8 cellular contexts compared by ENCODE assay signal in genomic region chr10:103397191-103397825, GRCh38. TPM values are rescaled to one million over a fixed set of nuclear protein-coding genes. Genes with fewer than 3 reads are reported as not detected.
DNase-seq lines count a peak whose midpoint lies in the region; ATAC-seq and TF ChIP-seq lines count a peak whose summit lies in the region.

No MANE protein-coding gene starts in this region.

- H3K4me3 Mint-ChIP-seq in brain: peak overlapping the region; percentile 96 to 100 (median 99)

- peaks cover 5% of the 10 kb centered on the region; the same call in 1 of the 2 replicates for H4K20me1 ChIP-seq in IMR-90 (ENCODE audit: insufficient read depth, low read length)

- H3K27ac Mint-ChIP-seq in brain: peak overlapping the region; percentile 97 to 99 (median 99)

- peak overlapping the region; percentile 92; the same call in 1 of the 2 replicates for H3K9ac ChIP-seq in IMR-90 (ENCODE audit: low read depth, low read length)

- H3K36me3 ChIP-seq in IMR-90 (ENCODE audit: control insufficient read depth, insufficient read depth, low read length): peaks cover 23% of the 10 kb centered on the region

- H3K36me3 Mint-ChIP-seq in brain: peaks cover 72% of the 10 kb centered on the region

- peaks cover 2% of the 10 kb centered on the region; the same call in 1 of the 2 replicates for H3K9me1 ChIP-seq in IMR-90 (ENCODE audit: insufficient read depth, low read length)

- TF ChIP-seq CTCF in AG09309 (IDR thresholded peaks at IDR 0.05; ENCODE audit: control insufficient read depth, insufficient read depth, low read depth, low read length, missing control alignments): no peak
- TF ChIP-seq CTCF in IMR-90 (conservative IDR thresholded peaks at IDR 0.05; ENCODE audit: low read depth, low read length): no peak
- TF ChIP-seq CTCF in brain (conservative IDR thresholded peaks at IDR 0.05): no peak

- peak overlapping the region; percentile 94; the same call in 1 of the 2 replicates for H3K23ac ChIP-seq in IMR-90 (ENCODE audit: low read depth, low read length)

- H3K14ac ChIP-seq in IMR-90 (replicated peaks; ENCODE audit: low read depth, low read length): no peak overlapping the region

- POLR2A ChIA-PET in IMR-90 (lab: Charles Lee; ENCODE audit: unreplicated experiment): no interaction called here

- TF ChIP-seq POLR2A in IMR-90 (IDR thresholded peaks at IDR 0.05; ENCODE audit: low read depth, low read length): no peak

- DNase-seq in AG09309 (ENCODE audit: low read depth) (no peak), IMR-90 (no peak), HCEC 1CT (no peak), H4 (ENCODE audit: low spot score) (no peak)
- no peak for DNase-seq in activated CD4-positive, CD25-positive, alpha-beta regulatory T cell treated with anti-CD3 and anti-CD28 coated beads, Interleukin-2, amount 50 U/mL, for 72 hours

- peaks cover 29 to 50% of the 10 kb centered on the region in 2 experiments for H3K79me1 ChIP-seq in IMR-90 (ENCODE audit: low read depth in 1 of 2, low read length in 2 of 2)

- H3K4me1 ChIP-seq in IMR-90 (ENCODE audit: control insufficient read depth, insufficient read depth, low read length) (peaks cover 8% of the 10 kb centered on the region), mononuclear cell (ENCODE audit: insufficient read depth, low read length) (peaks cover 44% of the 10 kb centered on the region)

- no peak overlapping the region for H3K27ac ChIP-seq in IMR-90 (ENCODE audit: insufficient read depth, low read length)

- WGBS in IMR-90 (ENCODE audit: extremely low coverage in 2 of 2, insufficient read length in 1 of 2), 2 experiments: 58% methylated on average over 7 of the region's 19 CpGs; no CpG with 5 or more reads in 1 of the 2 experiments

- H2BK15ac ChIP-seq in IMR-90 (ENCODE audit: low read depth, low read length): no peak overlapping the region

- peak overlapping the region; percentile 73 for H3K4me3 ChIP-seq in AG09309 (ENCODE audit: control insufficient read depth, low read depth, low read length)
- peak overlapping the region; percentile 95 for H3K4me3 ChIP-seq in IMR-90 (ENCODE audit: insufficient read depth, low read depth, low read length)
- peak overlapping the region; percentile 87 for H3K4me3 ChIP-seq in mononuclear cell (ENCODE audit: low read length)

- peak overlapping the region; percentile 84 for H3K4me2 ChIP-seq in IMR-90 (ENCODE audit: low read depth, low read length)

- in situ Hi-C loops in IMR-90 (cut with MboI; ENCODE audit: low sequenced_read_pairs): no loop called here

- H2BK20ac ChIP-seq in IMR-90 (ENCODE audit: low read depth, low read length): no peak overlapping the region

- no peak overlapping the region for H2AK9ac ChIP-seq in IMR-90 (replicated peaks; ENCODE audit: low read depth, low read length, poor library complexity)

- dilution Hi-C loops in IMR-90 (cut with HindIII; ENCODE audit: low sequenced_read_pairs, unreplicated experiment): no loop called here

- H3K18ac ChIP-seq in IMR-90 (ENCODE audit: low read depth, low read length): no peak overlapping the region

- H2AK5ac ChIP-seq in IMR-90 (ENCODE audit: low read depth, low read length): peak overlapping the region; percentile 28; the same call in 1 of the 2 replicates

- no peak overlapping the region for H2AFZ ChIP-seq in IMR-90 (replicated peaks; ENCODE audit: low read length, poor library complexity)

- no peak overlapping the region for H4K5ac ChIP-seq in IMR-90 (ENCODE audit: low read depth, low read length)

- H3K27me3 ChIP-seq in IMR-90 (ENCODE audit: control insufficient read depth, insufficient read depth, low read length) (no peaks in the 10 kb centered on the region), mononuclear cell (ENCODE audit: insufficient read depth, low read length) (no peaks in the 10 kb centered on the region)

- no peaks in the 10 kb centered on the region for H3K9me3 ChIP-seq in IMR-90 (ENCODE audit: control insufficient read depth, insufficient read depth, low read length)
- H3K9me3 ChIP-seq in mononuclear cell (ENCODE audit: low read depth, low read length): no peaks in the 10 kb centered on the region

- BruUV-seq in IMR-90 (replicated peaks; lab: Mats Ljungman, UMichigan): no TSS peak

- TF ChIP-seq RAD21 in IMR-90 (IDR thresholded peaks at IDR 0.05; ENCODE audit: low read length): no peak

- no peak for ATAC-seq in IMR-90 (ENCODE audit: low read depth)
- no peak for ATAC-seq in HG02642 (IDR thresholded peaks at IDR 0.05; ENCODE audit: poor library complexity, unreplicated experiment)

- H2BK120ac ChIP-seq in IMR-90 (ENCODE audit: low read depth, low read length): no peak overlapping the region

- intact Hi-C loops in IMR-90 (cut with micrococcal nuclease): no loop called here

- no peak overlapping the region for H2BK5ac ChIP-seq in IMR-90 (ENCODE audit: low read depth, low read length, poor library complexity, severe bottlenecking)

- peak overlapping the region; percentile 37; the same call in 1 of the 2 replicates for H3K56ac ChIP-seq in IMR-90 (ENCODE audit: extremely low read depth, insufficient read depth, low read length)

- peak overlapping the region; percentile 49 to 95; a peak in 2 of 4 replicates for H4K8ac ChIP-seq in IMR-90 (ENCODE audit: low read depth in 2 of 2, low read length in 2 of 2)

- CTCF ChIA-PET in IMR-90 (lab: Yijun Ruan, JAX): no interaction called here

- H3K27me3 Mint-ChIP-seq in brain: peaks cover 18% of the 10 kb centered on the region

- no peak overlapping the region for H4K91ac ChIP-seq in IMR-90 (ENCODE audit: insufficient read depth, low read depth, low read length)

- peaks cover 69% of the 10 kb centered on the region for H3K4me1 Mint-ChIP-seq in brain

- H3K9me3 Mint-ChIP-seq in brain: no peaks in the 10 kb centered on the region

- peak overlapping the region; percentile 85; the same call in 1 of the 2 replicates for H3K4ac ChIP-seq in IMR-90 (ENCODE audit: low read depth, low read length)

TF ChIP-seq in IMR-90, 13 proteins besides CTCF, POLR2A, EP300 and RAD21:
- TF ChIP-seq BHLHE40 (IDR thresholded peaks at IDR 0.05; ENCODE audit: low read depth, low read length) (no peak), CHD1 (IDR thresholded peaks at IDR 0.05; ENCODE audit: low read depth, low read length) (no peak), MAZ (IDR thresholded peaks at IDR 0.05; ENCODE audit: borderline replicate concordance, low read depth, low read length) (no peak), RFX5 (IDR thresholded peaks at IDR 0.05; ENCODE audit: low read depth, low read length) (no peak)

RNA-seq across cellular contexts. Expression of gene PDCD11, which starts 0.9 kb away (rescaled TPM):
- total RNA-seq in IMR-90 (2012; rRNA removed): 49.7 and 56.8 TPM in 2 replicates
- 20.0 and 20.4 TPM in 2 replicates for polyA plus RNA-seq in IMR-90 (2012; rRNA removed)
- polyA plus RNA-seq in IMR-90 (2012; cell fraction: cytosol; rRNA removed): 8.1 and 9.3 TPM in 2 replicates
- polyA plus RNA-seq in IMR-90 (2012; cell fraction: nucleus; rRNA removed; ENCODE audit: low replicate concordance): 52.7 and 65.9 TPM in 2 replicates
- 18.0 TPM for polyA plus RNA-seq in brain (ENCODE audit: insufficient read depth, low read depth, low replicate concordance)
- total RNA-seq in mononuclear cell: 8.4 TPM
- total RNA-seq in H4 (2014; rRNA removed; shearing (Covaris generic)): 15.9 and 20.0 TPM in 2 replicates

RNA-seq across cellular contexts. Expression of gene ATP5MK, which starts 1.0 kb away (rescaled TPM):
- 101 and 128 TPM in 2 replicates for total RNA-seq in IMR-90 (2012; rRNA removed)
- polyA plus RNA-seq in IMR-90 (2012; rRNA removed): 73.4 and 89.8 TPM in 2 replicates
- 197 and 1,142 TPM in 2 replicates for polyA plus RNA-seq in IMR-90 (2012; cell fraction: cytosol; rRNA removed)
- polyA plus RNA-seq in IMR-90 (2012; cell fraction: nucleus; rRNA removed; ENCODE audit: low replicate concordance): 18.2 and 129 TPM in 2 replicates
- polyA plus RNA-seq in brain (ENCODE audit: insufficient read depth, low read depth, low replicate concordance): 383 TPM
- 85.0 TPM for total RNA-seq in mononuclear cell
- 502 and 681 TPM in 2 replicates for total RNA-seq in H4 (2014; rRNA removed; shearing (Covaris generic))

RNA-seq across cellular contexts. Expression of gene TAF5, which starts 29.5 kb away (rescaled TPM):
- total RNA-seq in IMR-90 (2012; rRNA removed): 3.6 and 5.0 TPM in 2 replicates
- 1.7 and 1.9 TPM in 2 replicates for polyA plus RNA-seq in IMR-90 (2012; rRNA removed)
- 0.55 and 0.74 TPM in 2 replicates for polyA plus RNA-seq in IMR-90 (2012; cell fraction: cytosol; rRNA removed)
- polyA plus RNA-seq in IMR-90 (2012; cell fraction: nucleus; rRNA removed; ENCODE audit: low replicate concordance): 1.1 and 1.5 TPM in 2 replicates
- 4.3 TPM for polyA plus RNA-seq in brain (ENCODE audit: insufficient read depth, low read depth, low replicate concordance)
- total RNA-seq in mononuclear cell: 4.8 TPM
- total RNA-seq in H4 (2014; rRNA removed; shearing (Covaris generic)): 6.4 and 6.9 TPM in 2 replicates

RNA-seq across cellular contexts. Expression of gene PCGF6, which starts 46.4 kb away (rescaled TPM):
- total RNA-seq in IMR-90 (2012; rRNA removed) (6.5 and 10.0 TPM in 2 replicates), mononuclear cell (3.3 TPM)
- polyA plus RNA-seq in IMR-90 (2012; rRNA removed) (4.0 and 4.9 TPM in 2 replicates), brain (ENCODE audit: insufficient read depth, low read depth, low replicate concordance) (3.0 TPM)
- 1.4 and 4.2 TPM in 2 replicates for polyA plus RNA-seq in IMR-90 (2012; cell fraction: cytosol; rRNA removed)
- polyA plus RNA-seq in IMR-90 (2012; cell fraction: nucleus; rRNA removed; ENCODE audit: low replicate concordance): 0.74 and 2.8 TPM in 2 replicates
- 12.0 and 14.9 TPM in 2 replicates for total RNA-seq in H4 (2014; rRNA removed; shearing (Covaris generic))

RNA-seq across cellular contexts. Expression of gene CALHM2, which starts 54.9 kb away (rescaled TPM):
- total RNA-seq in IMR-90 (2012; rRNA removed): 2.2 and 2.5 TPM in 2 replicates
- polyA plus RNA-seq in IMR-90 (2012; rRNA removed): 7.9 and 9.0 TPM in 2 replicates
- polyA plus RNA-seq in IMR-90 (2012; cell fraction: cytosol; rRNA removed): 7.2 and 13.4 TPM in 2 replicates
- 7.4 and 12.8 TPM in 2 replicates for polyA plus RNA-seq in IMR-90 (2012; cell fraction: nucleus; rRNA removed; ENCODE audit: low replicate concordance)
- polyA plus RNA-seq in brain (ENCODE audit: insufficient read depth, low read depth, low replicate concordance): 29.1 TPM
- 10.3 TPM for total RNA-seq in mononuclear cell
- 0.43 and 0.97 TPM in 2 replicates for total RNA-seq in H4 (2014; rRNA removed; shearing (Covaris generic))
